Comparison of ENCODE assay signal across 1 cellular context in genomic region chr15:40593130-40593529, GRCh38.
TF ChIP-seq lines count a peak whose summit lies in the region.

No MANE protein-coding gene starts in this region.

TF ChIP-seq in HepG2, 621 proteins besides CTCF, POLR2A, EP300 and RAD21:
- no peak for TF ChIP-seq SPEN (CRISPR knock-in tag; IDR thresholded peaks at IDR 0.05; ENCODE audit: low read depth)
- TF ChIP-seq WIZ (CRISPR knock-in tag; IDR thresholded peaks at IDR 0.05): no peak
- TF ChIP-seq KDM5A (IDR thresholded peaks at IDR 0.05; ENCODE audit: borderline replicate concordance, low read length): no peak
- TF ChIP-seq ZNF629 (CRISPR knock-in tag; conservative IDR thresholded peaks at IDR 0.05): peak; percentile 58
- no peak for TF ChIP-seq ZNF720 (CRISPR knock-in tag; IDR thresholded peaks at IDR 0.05)
- TF ChIP-seq TCF7 (IDR thresholded peaks at IDR 0.05; ENCODE audit: low read depth): no peak
- TF ChIP-seq STAG1 (CRISPR knock-in tag; IDR thresholded peaks at IDR 0.05): no peak
- TF ChIP-seq CBX1 (IDR thresholded peaks at IDR 0.05; ENCODE audit: low read depth): no peak
